ENCODE assay signal across 16 cellular contexts in genomic region chr22:40588726-40589125, GRCh38. TPM values are rescaled to one million over a fixed set of nuclear protein-coding genes. Genes with fewer than 3 reads are reported as not detected.
A peak's percentile ranks its signal among the peaks of the same experiment; 100 is the strongest.
DNase-seq lines count a peak whose midpoint lies in the region; ATAC-seq, FAIRE-seq and TF ChIP-seq lines count a peak whose summit lies in the region.
"Had no signal": no experiment of that assay in that cellular context is flagged by ENCODE, and none has a peak within 500 bp of the region (broad histone marks: within the 10 kb centered on the region; RNA-seq: fewer than 3 reads in every experiment).

No MANE protein-coding gene starts in this region.

- no peak overlapping the region for H3K4me3 ChIP-seq in astrocyte (ENCODE audit: insufficient read depth, low read depth, low read length)
- H3K4me3 ChIP-seq in hepatocyte, result no peak overlapping the region
- no peak overlapping the region for H3K4me3 ChIP-seq in upper lobe of right lung
- H3K4me3 ChIP-seq in gastrocnemius medialis, result no peak overlapping the region
- H3K4me3 ChIP-seq: cardiac muscle cell had no signal

- peaks cover 2% of the 10 kb centered on the region for H3K9me3 Mint-ChIP-seq in astrocyte (ENCODE audit: unreplicated experiment)
- H3K9me3 Mint-ChIP-seq: CD8-positive, alpha-beta T cell had no signal

- DNase-seq in MV-4-11 (lab: John Stamatoyannopoulos, UW) (peak; percentile 2), astrocyte (ENCODE audit: low read depth) (peak; percentile 29), hepatocyte (ENCODE audit: low spot score) (peak; percentile 69), upper lobe of right lung (no peak), NCI-H1930 (lab: John Stamatoyannopoulos, UW) (no peak), gastrocnemius medialis (no peak)
- DNase-seq: activated CD4-positive, CD25-positive, alpha-beta regulatory T cell treated with anti-CD3 and anti-CD28 coated beads, Interleukin-2, amount 50 U/mL, for 72 hours; activated naive CD4-positive, alpha-beta T cell treated with anti-CD3 and anti-CD28 coated beads, Interleukin-2, amount 50 U/mL, for 16 hours; CD8-positive, alpha-beta T cell; effector memory CD4-positive, alpha-beta T cell; Kasumi-1; NCI-H2029 treated with DMSO at 0.1 percent for 48 hours; T-helper 1 cell had no signal

- intact Hi-C loops in upper lobe of right lung (cut with DNase I), result no loop called here
- intact Hi-C loops in gastrocnemius medialis (cut with DNase I; ENCODE audit: low total_unique reads), result no loop called here

- peaks cover 26% of the 10 kb centered on the region for H3K4me1 Mint-ChIP-seq in astrocyte (ENCODE audit: low read depth, unreplicated experiment)

- no peaks in the 10 kb centered on the region for H3K4me1 ChIP-seq in astrocyte (ENCODE audit: insufficient read depth, low read length)
- H3K4me1 ChIP-seq in hepatocyte (ENCODE audit: insufficient read depth), result peaks cover 7% of the 10 kb centered on the region
- H3K4me1 ChIP-seq in upper lobe of right lung, result no peaks in the 10 kb centered on the region
- peaks cover 14 to 17% of the 10 kb centered on the region in 2 donors for H3K4me1 ChIP-seq in gastrocnemius medialis

- H3K36me3 ChIP-seq in astrocyte (ENCODE audit: insufficient read depth, low read length), result peaks cover 8% of the 10 kb centered on the region
- no peaks in the 10 kb centered on the region for H3K36me3 ChIP-seq in hepatocyte (replicated peaks; ENCODE audit: insufficient read depth, low read depth)
- H3K36me3 ChIP-seq in upper lobe of right lung, result no peaks in the 10 kb centered on the region
- H3K36me3 ChIP-seq in gastrocnemius medialis, result no peaks in the 10 kb centered on the region
- H3K36me3 ChIP-seq: cardiac muscle cell had no signal

- peaks cover 5% of the 10 kb centered on the region for H3K36me3 Mint-ChIP-seq in astrocyte (ENCODE audit: low read depth, unreplicated experiment)

- no peak overlapping the region for H2AFZ ChIP-seq in astrocyte (ENCODE audit: low read depth, low read length)
- no peak overlapping the region for H2AFZ ChIP-seq in hepatocyte

- peak; percentile 64 for ATAC-seq in upper lobe of right lung
- no peak for ATAC-seq in gastrocnemius medialis
- ATAC-seq in HG03039 (IDR thresholded peaks at IDR 0.05; ENCODE audit: unreplicated experiment), result no peak
- ATAC-seq: CD8-positive, alpha-beta T cell had no signal

- no peak for TF ChIP-seq CTCF in astrocyte (IDR thresholded peaks at IDR 0.05; ENCODE audit: insufficient read depth, low read depth, low read length)
- no peak for TF ChIP-seq CTCF in hepatocyte (IDR thresholded peaks at IDR 0.05; ENCODE audit: poor library complexity)
- TF ChIP-seq CTCF in upper lobe of right lung (IDR thresholded peaks at IDR 0.05), result no peak
- no peak for TF ChIP-seq CTCF in gastrocnemius medialis (IDR thresholded peaks at IDR 0.05 in 4 of 5, conservative IDR thresholded peaks at IDR 0.05 in 1 of 5)

- no peaks in the 10 kb centered on the region for H3K27me3 ChIP-seq in astrocyte (ENCODE audit: insufficient read depth, low read length)
- H3K27me3 ChIP-seq in hepatocyte, result no peaks in the 10 kb centered on the region
- no peaks in the 10 kb centered on the region for H3K27me3 ChIP-seq in upper lobe of right lung
- H3K27me3 ChIP-seq in gastrocnemius medialis, result no peaks in the 10 kb centered on the region
- H3K27me3 ChIP-seq: cardiac muscle cell had no signal

- H3K9me3 ChIP-seq in astrocyte (ENCODE audit: insufficient read depth, low read depth, low read length), result no peaks in the 10 kb centered on the region
- H3K9me3 ChIP-seq in hepatocyte (ENCODE audit: low read depth), result no peaks in the 10 kb centered on the region
- H3K9me3 ChIP-seq in upper lobe of right lung, result no peaks in the 10 kb centered on the region
- H3K9me3 ChIP-seq in gastrocnemius medialis, result no peaks in the 10 kb centered on the region

- H3K79me2 ChIP-seq in astrocyte (ENCODE audit: insufficient read depth, low read length) (peaks cover 93% of the 10 kb centered on the region), hepatocyte (peaks cover 74% of the 10 kb centered on the region)

- no peak overlapping the region for H3K9ac ChIP-seq in astrocyte (ENCODE audit: low read length)

- H3K27ac ChIP-seq in astrocyte (ENCODE audit: low read depth, low read length) (no peak overlapping the region), hepatocyte (peak overlapping the region; percentile 23), upper lobe of right lung (no peak overlapping the region), gastrocnemius medialis (no peak overlapping the region)
- H3K27ac ChIP-seq: cardiac muscle cell, HL-60 had no signal

- H3K27ac Mint-ChIP-seq in astrocyte (ENCODE audit: unreplicated experiment), result no peak overlapping the region
- H3K27ac Mint-ChIP-seq: CD8-positive, alpha-beta T cell had no signal

- H3K27me3 Mint-ChIP-seq in astrocyte (ENCODE audit: low read depth, unreplicated experiment), result no peaks in the 10 kb centered on the region

- FAIRE-seq in astrocyte (lab: Jason Lieb, UNC), result no peak

- TF ChIP-seq POLR2A in gastrocnemius medialis (IDR thresholded peaks at IDR 0.05), result no peak

- H3K4me2 ChIP-seq in astrocyte (ENCODE audit: low read length), result no peak overlapping the region
- H3K4me2 ChIP-seq in hepatocyte, result no peak overlapping the region

- H4K20me1 ChIP-seq in astrocyte (ENCODE audit: insufficient read depth, low read length), result peaks cover 87% of the 10 kb centered on the region
- H4K20me1 ChIP-seq in hepatocyte (ENCODE audit: insufficient read depth, poor library complexity, severe bottlenecking), result peaks cover 3% of the 10 kb centered on the region

- 85% methylated on average over 7 of the region's 7 CpGs for WGBS in hepatocyte (ENCODE audit: low lambda C conversion rate, missing lambda C conversion rate)

- no peak overlapping the region for H3K4me3 Mint-ChIP-seq in astrocyte (ENCODE audit: unreplicated experiment)
- H3K4me3 Mint-ChIP-seq: CD8-positive, alpha-beta T cell had no signal

- in situ Hi-C loops in gastrocnemius medialis (cut with MboI; ENCODE audit: low sequenced_read_pairs in 4 of 4), result no loop called here

- H3K9me2 ChIP-seq in hepatocyte (replicated peaks; ENCODE audit: insufficient read depth), result no peaks in the 10 kb centered on the region

RNA-seq across cellular contexts. Expression of gene MRTFA, which starts 47.8 kb away (rescaled TPM):
- total RNA-seq in astrocyte, result 67.0 and 74.3 TPM in 2 replicates
- total RNA-seq in hepatocyte, result 16.7 and 29.7 TPM in 2 replicates
- 19.0 and 20.9 TPM in 2 replicates for polyA plus RNA-seq in hepatocyte
- total RNA-seq in upper lobe of right lung, result 60.4 TPM
- total RNA-seq in gastrocnemius medialis, result 10 to 100 TPM; 13.7 to 31.3 (median 22.2) TPM

Comparison
In these comparisons a context has a peak if more than half of its experiments do, and no peak if none do; other contexts are left out.
1. DNase-seq: peak in MV-4-11 (single experiment), astrocyte (single experiment) and hepatocyte (single experiment); none in upper lobe of right lung (single experiment), NCI-H1930 (0 of 2) and gastrocnemius medialis (0 of 2).